9 cellular contexts compared by ENCODE assay signal in the genomic region with DNA sequence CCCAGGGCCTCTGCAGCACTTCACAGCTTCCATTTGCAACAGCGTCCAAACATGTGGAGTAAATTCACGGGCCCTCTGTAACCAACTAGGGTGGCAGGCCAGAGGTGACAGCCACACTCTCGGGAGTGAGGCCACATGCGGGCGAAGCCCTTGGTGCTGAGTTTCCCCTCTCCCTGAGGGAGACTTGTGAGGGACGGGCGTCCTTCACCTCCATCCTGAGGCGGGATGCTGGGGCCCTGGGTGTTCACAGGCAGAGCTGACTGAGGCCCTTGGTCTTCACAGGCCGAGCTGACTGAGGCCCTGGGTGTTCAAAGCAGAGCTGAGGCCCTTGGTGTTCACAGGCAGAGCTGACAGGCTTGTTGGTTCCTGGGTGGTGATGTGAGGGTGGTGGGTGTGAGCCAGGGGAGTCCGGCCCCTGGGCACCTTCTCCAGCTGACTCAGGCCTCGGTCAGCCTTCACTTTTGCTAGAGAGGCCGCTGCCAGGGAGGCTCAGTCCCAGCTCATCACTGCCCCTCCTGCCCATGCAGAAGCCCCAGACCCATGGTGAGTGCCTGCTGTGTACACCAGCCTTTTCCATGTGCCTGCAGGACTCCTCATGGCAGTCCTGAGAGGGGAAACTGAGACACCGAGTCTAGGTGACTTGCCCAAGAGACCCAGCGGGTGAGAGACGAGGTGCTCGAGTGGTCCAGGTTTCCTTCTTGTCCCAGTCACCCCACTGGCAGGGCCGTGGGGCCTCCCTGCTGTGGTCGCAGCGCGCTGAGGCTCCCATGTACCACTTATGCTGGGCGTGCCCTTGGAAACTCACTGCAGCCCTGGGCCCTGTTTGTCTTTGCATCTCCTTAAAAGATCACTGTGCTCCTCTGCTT. TPM values are rescaled to one million over a fixed set of nuclear protein-coding genes. Genes with fewer than 3 reads are reported as not detected.
DNase-seq lines count a peak whose midpoint lies in the region; ATAC-seq, FAIRE-seq and TF ChIP-seq lines count a peak whose summit lies in the region.
"Had no signal": no experiment of that assay in that cellular context is flagged by ENCODE, and none has a peak within 500 bp of the region (broad histone marks: within the 10 kb centered on the region; RNA-seq: fewer than 3 reads in every experiment).

No MANE protein-coding gene starts in this region.

- H3K4me3 ChIP-seq in KMS-11 (IDR thresholded peaks at IDR 0.05; ENCODE audit: insufficient read depth, low read depth, low read length) (no peak overlapping the region), right cardiac atrium (ENCODE audit: low read length) (no peak overlapping the region), prostate gland (no peak overlapping the region)

- H3K27me3 ChIP-seq in KMS-11 (ENCODE audit: insufficient read depth, low read depth) (no peaks in the 10 kb centered on the region), right cardiac atrium (ENCODE audit: control insufficient read depth, insufficient read depth) (no peaks in the 10 kb centered on the region), prostate gland (replicated peaks; ENCODE audit: insufficient read depth) (no peaks in the 10 kb centered on the region)

- intact Hi-C loops in right cardiac atrium (cut with DNase I) (no loop called here), prostate gland (cut with DNase I) (no loop called here)

- TF ChIP-seq CTCF in KMS-11 (conservative IDR thresholded peaks at IDR 0.05; ENCODE audit: low read depth, low read length) (no peak), prostate gland (IDR thresholded peaks at IDR 0.05) (no peak)

- peak overlapping the region; percentile 71 for H3K4me2 ChIP-seq in KMS-11

- no peak for TF ChIP-seq POLR2A in GM12892 (IDR thresholded peaks at IDR 0.05; ENCODE audit: low read depth, low read length)
- TF ChIP-seq POLR2A in prostate gland (IDR thresholded peaks at IDR 0.05): no peak

- FAIRE-seq in GM12892 (lab: Jason Lieb, UNC): peak; percentile 83

- H3K4me1 ChIP-seq in KMS-11 (ENCODE audit: low read depth, poor library complexity, severe bottlenecking): peaks cover 27% of the 10 kb centered on the region
- H3K4me1 ChIP-seq in right cardiac atrium (ENCODE audit: control insufficient read depth, insufficient read depth, low read length): peaks cover 30% of the 10 kb centered on the region
- no peaks in the 10 kb centered on the region for H3K4me1 ChIP-seq in prostate gland (replicated peaks)

- H4K20me1 ChIP-seq in KMS-11 (ENCODE audit: insufficient read depth): no peaks in the 10 kb centered on the region

- H3K9ac ChIP-seq in KMS-11: 0 out of 2 replicates have a peak overlapping the region, but pooled peaks have one; percentile 18

- DNase-seq in GM12892 (ENCODE audit: insufficient read length) (no peak), right cardiac atrium (no peak), prostate gland (ENCODE audit: low spot score) (no peak), AG08395 (ENCODE audit: low spot score) (no peak), NOMO-1 treated with DMSO at 0.1 percent for 48 hours (lab: John Stamatoyannopoulos, UW; ENCODE audit: unreplicated experiment) (no peak)
- DNase-seq in central memory CD4-positive, alpha-beta T cell: no peak
- DNase-seq: activated naive CD8-positive, alpha-beta T cell treated with anti-CD3 and anti-CD28 coated beads, Interleukin-2, amount 10 ng/mL, durations not matched to agents 7 days and 5 days had no signal

- H2AFZ ChIP-seq in KMS-11 (ENCODE audit: low read depth): no peak overlapping the region

- ATAC-seq in right cardiac atrium: no peak
- no peak for ATAC-seq in GM21825 (IDR thresholded peaks at IDR 0.05; ENCODE audit: unreplicated experiment)

- no peaks in the 10 kb centered on the region for H3K9me3 ChIP-seq in right cardiac atrium (ENCODE audit: control insufficient read depth, low read length)
- no peaks in the 10 kb centered on the region for H3K9me3 ChIP-seq in prostate gland

- no peaks in the 10 kb centered on the region for H3K36me3 ChIP-seq in KMS-11 (ENCODE audit: insufficient read depth)
- H3K36me3 ChIP-seq in prostate gland: no peaks in the 10 kb centered on the region

- no peaks in the 10 kb centered on the region for H3K79me2 ChIP-seq in KMS-11 (ENCODE audit: insufficient read depth, low read depth)

- H3K27ac ChIP-seq in KMS-11 (peak overlapping the region; percentile 61), right cardiac atrium (ENCODE audit: low read length) (peak overlapping the region; percentile 51), prostate gland (peak overlapping the region; percentile 10 to 43)

- 65% methylated on average over 21 of the region's 21 CpGs for WGBS in right cardiac atrium
- 74% methylated on average over 21 of the region's 21 CpGs for WGBS in prostate gland

RNA-seq across cellular contexts. Expression of a gene that starts 8.5 kb away (rescaled TPM):
- 0.70 TPM for polyA plus RNA-seq in GM12892 (2012; ENCODE audit: missing spikeins)
- 10 to 100 TPM; 47.9 to 76.6 (median 60.7) TPM for total RNA-seq in right cardiac atrium
- polyA plus RNA-seq in right cardiac atrium: 53.3 TPM
- total RNA-seq in prostate gland: 100 to 1,000 TPM in 1 of 2 donors, 10 to 100 TPM in 1; 53.4 to 169 TPM
